8 cellular contexts compared by ENCODE assay signal in the genomic region with DNA sequence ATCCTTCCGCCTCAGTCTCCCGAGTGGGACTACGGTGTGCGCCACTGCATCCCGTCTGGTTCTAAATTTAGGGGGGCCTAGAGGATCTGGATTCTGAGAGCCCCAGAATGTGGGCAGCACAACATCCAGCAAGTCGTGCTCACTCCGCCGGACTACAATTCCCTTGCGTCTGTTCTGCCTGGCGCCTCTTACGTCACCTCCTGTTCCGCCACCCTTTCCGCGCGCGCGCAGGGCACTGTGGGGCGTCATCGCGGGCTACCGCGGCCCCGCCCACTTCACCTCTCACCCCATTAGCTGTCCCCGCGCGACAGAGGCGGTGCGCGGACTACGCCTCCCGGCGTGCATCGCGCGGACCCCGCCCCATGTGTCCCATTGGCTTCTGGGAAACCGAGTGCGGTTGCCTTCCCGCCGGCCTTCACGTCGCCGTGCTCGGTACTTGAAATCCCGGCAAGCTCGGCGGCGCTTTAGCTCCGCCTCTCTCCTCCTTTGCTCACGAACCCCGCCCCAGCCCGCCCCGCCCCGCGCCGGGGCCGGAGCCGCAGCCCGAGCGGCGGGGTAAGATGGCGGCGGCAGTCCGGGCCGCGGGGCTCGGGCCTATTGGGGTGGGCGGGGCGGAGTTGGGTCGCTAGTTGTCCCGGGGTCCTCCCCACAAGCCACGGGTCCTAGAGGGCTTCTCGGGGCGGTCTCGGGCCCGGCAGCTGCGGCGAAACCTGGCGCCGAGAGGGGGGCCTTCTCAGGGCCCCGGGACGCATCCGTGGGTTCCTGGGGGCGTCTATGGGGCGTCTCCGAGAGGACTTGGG. TPM values are rescaled to one million over a fixed set of nuclear protein-coding genes. Genes with fewer than 3 reads are reported as not detected.
DNase-seq lines count a peak whose midpoint lies in the region; ATAC-seq, FAIRE-seq and TF ChIP-seq lines count a peak whose summit lies in the region.

A gene with protein sequence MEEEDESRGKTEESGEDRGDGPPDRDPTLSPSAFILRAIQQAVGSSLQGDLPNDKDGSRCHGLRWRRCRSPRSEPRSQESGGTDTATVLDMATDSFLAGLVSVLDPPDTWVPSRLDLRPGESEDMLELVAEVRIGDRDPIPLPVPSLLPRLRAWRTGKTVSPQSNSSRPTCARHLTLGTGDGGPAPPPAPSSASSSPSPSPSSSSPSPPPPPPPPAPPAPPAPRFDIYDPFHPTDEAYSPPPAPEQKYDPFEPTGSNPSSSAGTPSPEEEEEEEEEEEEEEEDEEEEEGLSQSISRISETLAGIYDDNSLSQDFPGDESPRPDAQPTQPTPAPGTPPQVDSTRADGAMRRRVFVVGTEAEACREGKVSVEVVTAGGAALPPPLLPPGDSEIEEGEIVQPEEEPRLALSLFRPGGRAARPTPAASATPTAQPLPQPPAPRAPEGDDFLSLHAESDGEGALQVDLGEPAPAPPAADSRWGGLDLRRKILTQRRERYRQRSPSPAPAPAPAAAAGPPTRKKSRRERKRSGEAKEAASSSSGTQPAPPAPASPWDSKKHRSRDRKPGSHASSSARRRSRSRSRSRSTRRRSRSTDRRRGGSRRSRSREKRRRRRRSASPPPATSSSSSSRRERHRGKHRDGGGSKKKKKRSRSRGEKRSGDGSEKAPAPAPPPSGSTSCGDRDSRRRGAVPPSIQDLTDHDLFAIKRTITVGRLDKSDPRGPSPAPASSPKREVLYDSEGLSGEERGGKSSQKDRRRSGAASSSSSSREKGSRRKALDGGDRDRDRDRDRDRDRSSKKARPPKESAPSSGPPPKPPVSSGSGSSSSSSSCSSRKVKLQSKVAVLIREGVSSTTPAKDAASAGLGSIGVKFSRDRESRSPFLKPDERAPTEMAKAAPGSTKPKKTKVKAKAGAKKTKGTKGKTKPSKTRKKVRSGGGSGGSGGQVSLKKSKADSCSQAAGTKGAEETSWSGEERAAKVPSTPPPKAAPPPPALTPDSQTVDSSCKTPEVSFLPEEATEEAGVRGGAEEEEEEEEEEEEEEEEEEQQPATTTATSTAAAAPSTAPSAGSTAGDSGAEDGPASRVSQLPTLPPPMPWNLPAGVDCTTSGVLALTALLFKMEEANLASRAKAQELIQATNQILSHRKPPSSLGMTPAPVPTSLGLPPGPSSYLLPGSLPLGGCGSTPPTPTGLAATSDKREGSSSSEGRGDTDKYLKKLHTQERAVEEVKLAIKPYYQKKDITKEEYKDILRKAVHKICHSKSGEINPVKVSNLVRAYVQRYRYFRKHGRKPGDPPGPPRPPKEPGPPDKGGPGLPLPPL (plus strand): TSS at position 522 of the 800 bp plus-strand sequence. CDS start 2,818 bp downstream, outside the sequence.

- H3K4me1 Mint-ChIP-seq in natural killer cell, result peaks cover 45 to 69% of the 10 kb centered on the region in 2 donors

- TF ChIP-seq POLR2A in H54 (IDR thresholded peaks at IDR 0.05; ENCODE audit: low read depth, low read length), result peak; percentile 67

- DNase-seq in EL (peak; percentile 99), H54 (ENCODE audit: insufficient read length, low spot score) (peak; percentile 95), M059J (ENCODE audit: low read depth) (peak; percentile 99), SHP77 (lab: John Stamatoyannopoulos, UW) (peak; percentile 97 to 99), fibroblast of peridontal ligament (ENCODE audit: extremely low read depth) (peak; percentile 99), natural killer cell (peak; percentile 99)
- peak; percentile 100 for DNase-seq in activated effector memory CD4-positive, alpha-beta T cell treated with Interleukin-2 at 50 U/mL for 16 hours
- peak; percentile 99 for DNase-seq in stimulated activated naive CD4-positive, alpha-beta T cell treated with Interleukin-2 at 50 U/mL for 16 hours (lab: John Stamatoyannopoulos, UW)

- H3K27me3 Mint-ChIP-seq in natural killer cell (ENCODE audit: low read depth in 2 of 2), result no peaks in the 10 kb centered on the region

- FAIRE-seq in H54 (lab: Jason Lieb, UNC), result peak; percentile 72

- TF ChIP-seq CTCF in natural killer cell (IDR thresholded peaks at IDR 0.05), result no peak

- peak within 1 kb of the TSS; percentile 93 for H3K4me3 Mint-ChIP-seq in natural killer cell

- no peaks in the 10 kb centered on the region for H3K36me3 Mint-ChIP-seq in natural killer cell

- peak; percentile 66 to 87 (median 72) for ATAC-seq in natural killer cell

- H3K9me3 Mint-ChIP-seq in natural killer cell, result no peaks in the 10 kb centered on the region

- intact Hi-C loops in natural killer cell (cut with micrococcal nuclease), result loop anchor here (1.0 to 5.0 kb wide), 5 partner anchors 22 to 1005 kb away; a partner anchor contains a TSS

- peak within 1 kb of the TSS; percentile 96 to 100 for H3K27ac Mint-ChIP-seq in natural killer cell

RNA-seq across cellular contexts. Expression of the gene that starts here (rescaled TPM):
- total RNA-seq in M059J (2014; rRNA removed; shearing (Covaris generic)), result 9.9 and 26.5 TPM in 2 replicates
- total RNA-seq in natural killer cell, result 10 to 100 TPM; 38.9 to 46.2 (median 44.9) TPM

Comparison
In these comparisons a context has a peak if more than half of its experiments do, and no peak if none do; other contexts are left out.
1. Peak in every context shown above with its lines: DNase-seq and ATAC-seq.